Comparison of ENCODE assay signal across 25 cellular contexts in genomic region chr7:2754912-2755311, GRCh38.
"Had no signal": no experiment of that assay in that cellular context is flagged by ENCODE, and none has a peak within 500 bp of the region (broad histone marks: within the 10 kb centered on the region; RNA-seq: fewer than 3 reads in every experiment).

No MANE protein-coding gene starts in this region.

- H3K36me3 ChIP-seq: gastrocnemius medialis, neural progenitor cell, prostate gland, sigmoid colon, thoracic aorta, tibial nerve, upper lobe of right lung, uterus had no signal

- ATAC-seq: esophagus mucosa; gastrocnemius medialis; left lobe of liver; naive thymus-derived CD4-positive, alpha-beta T cell; right cardiac atrium; stimulated activated naive B cell treated with anti-CD40 and anti-IgM and Interleukin-4, amounts not matched to agents 10 μg/mL and 1 μg/mL and 100 μg/mL, for 72 hours; upper lobe of right lung had no signal

- H3K4me1 ChIP-seq: neural progenitor cell had no signal

- H2AFZ ChIP-seq: neural progenitor cell, parathyroid adenoma had no signal

- DNase-seq: dorsolateral prefrontal cortex; effector CD4-positive, alpha-beta T cell; foreskin fibroblast; gastrocnemius medialis; kidney; mesenchymal stem cell; naive thymus-derived CD4-positive, alpha-beta T cell; right cardiac atrium; stimulated activated CD4-positive, alpha-beta T cell treated with anti-CD3 and anti-CD28 coated beads, Interleukin-15, amount 100 ng/mL, for 24 hours; stimulated activated CD4-positive, alpha-beta T cell treated with anti-CD3 and anti-CD28 coated beads, Interleukin-2, amount 100 ng/mL, for 48 hours; stimulated activated naive B cell treated with anti-CD40 and anti-IgM and Interleukin-4, amounts not matched to agents 10 μg/mL and 1 μg/mL and 100 μg/mL, for 72 hours; upper lobe of right lung; uterus had no signal

- H3K27me3 ChIP-seq: dorsolateral prefrontal cortex, gastrocnemius medialis, neural progenitor cell, sigmoid colon, tibial nerve, upper lobe of right lung, uterus had no signal

- H3K27me3 Mint-ChIP-seq: naive thymus-derived CD4-positive, alpha-beta T cell; stimulated activated naive B cell treated with anti-CD40 and anti-IgM and Interleukin-4, amounts not matched to agents 10 μg/mL and 1 μg/mL and 100 μg/mL, for 72 hours; stimulated activated naive CD8-positive, alpha-beta T cell treated with anti-CD3 and anti-CD28 coated beads, Interleukin-15, Interleukin-2, amounts not matched to agents 100 ng/mL and 50 ng/mL, for 24 hours had no signal

- H3K27ac ChIP-seq: epithelial cell of prostate, gastrocnemius medialis, neural progenitor cell, parathyroid adenoma, prostate gland, thoracic aorta, upper lobe of right lung had no signal

- H3K4me3 ChIP-seq: gastrocnemius medialis, lung, neural progenitor cell, prostate gland, sigmoid colon, thoracic aorta, tibial nerve, upper lobe of right lung, uterus had no signal

- H3K9ac ChIP-seq: neural progenitor cell, parathyroid adenoma had no signal

- H3K4me2 ChIP-seq: neural progenitor cell had no signal

- H3K9me3 ChIP-seq: gastrocnemius medialis, prostate gland, sigmoid colon, thoracic aorta, tibial nerve, upper lobe of right lung, uterus had no signal

- H3K27ac Mint-ChIP-seq: neural progenitor cell; stimulated activated naive B cell treated with anti-CD40 and anti-IgM and Interleukin-4, amounts not matched to agents 10 μg/mL and 1 μg/mL and 100 μg/mL, for 72 hours; stimulated activated naive CD8-positive, alpha-beta T cell treated with anti-CD3 and anti-CD28 coated beads, Interleukin-15, Interleukin-2, amounts not matched to agents 100 ng/mL and 50 ng/mL, for 24 hours had no signal

- H3K4me3 Mint-ChIP-seq: naive thymus-derived CD4-positive, alpha-beta T cell; nephron; neural progenitor cell; stimulated activated naive B cell treated with anti-CD40 and anti-IgM and Interleukin-4, amounts not matched to agents 10 μg/mL and 1 μg/mL and 100 μg/mL, for 72 hours; stimulated activated naive CD8-positive, alpha-beta T cell treated with anti-CD3 and anti-CD28 coated beads, Interleukin-15, Interleukin-2, amounts not matched to agents 100 ng/mL and 50 ng/mL, for 24 hours had no signal
